ENCODE assay signal across 22 cellular contexts in genomic region chr7:99829520-99830160, GRCh38. TPM values are rescaled to one million over a fixed set of nuclear protein-coding genes. Genes with fewer than 3 reads are reported as not detected.
A peak's percentile ranks its signal among the peaks of the same experiment; 100 is the strongest.
DNase-seq lines count a peak whose midpoint lies in the region; ATAC-seq, FAIRE-seq and TF ChIP-seq lines count a peak whose summit lies in the region.
"Had no signal": no experiment of that assay in that cellular context is flagged by ENCODE, and none has a peak within 500 bp of the region (broad histone marks: within the 10 kb centered on the region; RNA-seq: fewer than 3 reads in every experiment).

No MANE protein-coding gene starts in this region.

- H3K27me3 Mint-ChIP-seq in CD4-positive, alpha-beta memory T cell = peaks cover 7 to 9% of the 10 kb centered on the region in 2 donors

- no peaks in the 10 kb centered on the region for H3K27me3 ChIP-seq in GM12878 (replicated peaks in 1 of 2; ENCODE audit: control insufficient read depth in 2 of 2, insufficient read depth in 2 of 2, low read length in 1 of 2)
- H3K27me3 ChIP-seq in stomach = no peaks in the 10 kb centered on the region
- H3K27me3 ChIP-seq in CD4-positive, alpha-beta memory T cell (ENCODE audit: insufficient read depth, low read length) = no peaks in the 10 kb centered on the region
- H3K27me3 ChIP-seq: adrenal gland, MG63, thyroid gland had no signal

- TF ChIP-seq RAD21 in GM12878 (IDR thresholded peaks at IDR 0.05; ENCODE audit: insufficient read depth, low read depth, low read length) = no peak

- intact Hi-C loops in GM12878 (cut with micrococcal nuclease; ENCODE audit: unreplicated experiment) = no loop called here
- intact Hi-C loops in left colon (cut with DNase I, micrococcal nuclease) = no loop called here
- intact Hi-C loops in stomach (cut with DNase I; ENCODE audit: low total_unique reads) = no loop called here
- intact Hi-C loops in CD4-positive, alpha-beta memory T cell (cut with micrococcal nuclease) = no loop called here

- no peak overlapping the region for H3K27ac ChIP-seq in GM12878 (ENCODE audit: control insufficient read depth, insufficient read depth)
- peak overlapping the region; percentile 59 to 82 (median 76) for H3K27ac ChIP-seq in stomach
- no peak overlapping the region for H3K27ac ChIP-seq in CD4-positive, alpha-beta memory T cell (ENCODE audit: low read depth, low read length)
- H3K27ac ChIP-seq: adrenal gland, thyroid gland had no signal

- no peak overlapping the region for H2AFZ ChIP-seq in GM12878 (ENCODE audit: control insufficient read depth, low read depth, low read length)

- BruUV-seq in GM12878 (replicated peaks; lab: Mats Ljungman, UMichigan) = no TSS peak

- no peaks in the 10 kb centered on the region for H3K4me1 Mint-ChIP-seq in CD4-positive, alpha-beta memory T cell
- H3K4me1 Mint-ChIP-seq: activated T-helper 17 cell treated with anti-CD3 and anti-CD28 coated beads, Interleukin-2, amount 50 U/mL, for 72 hours; naive thymus-derived CD4-positive, alpha-beta T cell; T-helper 17 cell had no signal

- H3K79me2 ChIP-seq in GM12878 (ENCODE audit: control insufficient read depth, insufficient read depth, low read length) = no peaks in the 10 kb centered on the region

- H3K9me3 Mint-ChIP-seq in CD4-positive, alpha-beta memory T cell = no peaks in the 10 kb centered on the region
- H3K9me3 Mint-ChIP-seq: activated T-helper 17 cell treated with anti-CD3 and anti-CD28 coated beads, Interleukin-2, amount 50 U/mL, for 72 hours; naive thymus-derived CD4-positive, alpha-beta T cell had no signal

- WGBS in GM12878 (ENCODE audit: insufficient coverage, insufficient replicate concordance, low lambda C conversion rate, missing lambda C conversion rate) = 50% methylated on average over 1 of the region's 1 CpG
- 30 to 67% (median 38%) methylated on average over 1 of the region's 1 CpG for WGBS in stomach, 5 donors

- H3K4me3 ChIP-seq in GM12878 = no peak overlapping the region
- no peak overlapping the region for H3K4me3 ChIP-seq in stomach
- H3K4me3 ChIP-seq in CD4-positive, alpha-beta memory T cell (ENCODE audit: low read length in 2 of 2) = no peak overlapping the region
- H3K4me3 ChIP-seq: adrenal gland, HAP-1, MG63, thyroid gland had no signal

- in situ Hi-C loops in GM12878 (cut with MboI) = no loop called here

- no peaks in the 10 kb centered on the region for H3K9me3 ChIP-seq in GM12878 (replicated peaks; ENCODE audit: control insufficient read depth, insufficient read depth, low read length)
- H3K9me3 ChIP-seq in stomach = no peaks in the 10 kb centered on the region
- no peaks in the 10 kb centered on the region for H3K9me3 ChIP-seq in CD4-positive, alpha-beta memory T cell (ENCODE audit: control insufficient read depth in 1 of 2, low read length in 2 of 2)
- H3K9me3 ChIP-seq: adrenal gland, BE2C, HAP-1, MG63, thyroid gland had no signal

- H3K36me3 Mint-ChIP-seq in CD4-positive, alpha-beta memory T cell = no peaks in the 10 kb centered on the region
- H3K36me3 Mint-ChIP-seq: naive thymus-derived CD4-positive, alpha-beta T cell had no signal

- TF ChIP-seq POLR2A in GM12878 (IDR thresholded peaks at IDR 0.05; ENCODE audit: low read depth, low read length) (no peak), stomach (IDR thresholded peaks at IDR 0.05) (no peak)

- H3K4me3 Mint-ChIP-seq in CD4-positive, alpha-beta memory T cell = no peak overlapping the region
- H3K4me3 Mint-ChIP-seq: activated T-helper 17 cell treated with anti-CD3 and anti-CD28 coated beads, Interleukin-2, amount 50 U/mL, for 72 hours; naive thymus-derived CD4-positive, alpha-beta T cell; T-helper 17 cell had no signal

- no peak for FAIRE-seq in GM12878 (lab: Jason Lieb, UNC)

- RAD21 ChIA-PET in GM12878 (lab: Charles Lee; ENCODE audit: unreplicated experiment) = no interaction called here

- no peak overlapping the region for H3K9ac ChIP-seq in GM12878 (ENCODE audit: control insufficient read depth, insufficient read depth, low read length)

- POLR2A ChIA-PET in GM12878 (lab: Charles Lee) = interaction anchor here (1.6 kb wide), 1 partner anchor 10 kb away, joined by 4 read pairs; no protein-coding TSS in a partner anchor
- POLR2A ChIA-PET in CD4-positive, alpha-beta memory T cell (lab: Charles Lee; ENCODE audit: partially characterized antibody) = no interaction called here

- H3K36me3 ChIP-seq in GM12878 (ENCODE audit: control insufficient read depth in 2 of 2, insufficient read depth in 2 of 2, low read length in 1 of 2) (no peaks in the 10 kb centered on the region), stomach (no peaks in the 10 kb centered on the region)
- H3K36me3 ChIP-seq in CD4-positive, alpha-beta memory T cell (ENCODE audit: insufficient read depth, low read length) = no peaks in the 10 kb centered on the region
- H3K36me3 ChIP-seq: adrenal gland, BE2C, HAP-1, MG63, thyroid gland had no signal

- H4K20me1 ChIP-seq in GM12878 (ENCODE audit: control insufficient read depth, insufficient read depth) = no peaks in the 10 kb centered on the region

- no peak for TF ChIP-seq CTCF in GM12878 (IDR thresholded peaks at IDR 0.05 in 2 of 3, conservative IDR thresholded peaks at IDR 0.05 in 1 of 3; ENCODE audit: control insufficient read depth in 2 of 3, extremely low read depth in 1 of 3, insufficient read depth in 1 of 3, low read depth in 3 of 3, low read length in 3 of 3)
- no peak for TF ChIP-seq CTCF in stomach (IDR thresholded peaks at IDR 0.05)

- no peak overlapping the region for H3K27ac Mint-ChIP-seq in CD4-positive, alpha-beta memory T cell
- H3K27ac Mint-ChIP-seq: activated T-helper 17 cell treated with anti-CD3 and anti-CD28 coated beads, Interleukin-2, amount 50 U/mL, for 72 hours; naive thymus-derived CD4-positive, alpha-beta T cell; T-helper 17 cell had no signal

- H3K4me2 ChIP-seq in GM12878 (ENCODE audit: control insufficient read depth, insufficient read depth) = no peak overlapping the region

- CTCF ChIA-PET in GM12878 (lab: Yijun Ruan, JAX) = no interaction called here
- CTCF ChIA-PET in CD4-positive, alpha-beta memory T cell (lab: Charles Lee; ENCODE audit: partially characterized antibody) = no interaction called here

- ATAC-seq in GM19395 (IDR thresholded peaks at IDR 0.05; ENCODE audit: unreplicated experiment) = peak; percentile 54
- no peak for ATAC-seq in GM12878
- peak; percentile 74 for ATAC-seq in left colon
- ATAC-seq in HG03159 (IDR thresholded peaks at IDR 0.05; ENCODE audit: unreplicated experiment) = no peak
- ATAC-seq: activated T-helper 17 cell treated with anti-CD3 and anti-CD28 coated beads, Interleukin-2, amount 50 U/mL, for 72 hours; naive thymus-derived CD4-positive, alpha-beta T cell; T-helper 17 cell had no signal

- H3K4me1 ChIP-seq in GM12878 (ENCODE audit: control insufficient read depth, insufficient read depth, low read length) = no peaks in the 10 kb centered on the region
- H3K4me1 ChIP-seq in stomach = peaks cover 15 to 46% (median 35%) of the 10 kb centered on the region in 4 donors
- H3K4me1 ChIP-seq in CD4-positive, alpha-beta memory T cell (ENCODE audit: insufficient read depth, low read length) = no peaks in the 10 kb centered on the region
- H3K4me1 ChIP-seq: BE2C, HAP-1, thyroid gland had no signal

- no peak for TF ChIP-seq EP300 in GM12878 (IDR thresholded peaks at IDR 0.05; ENCODE audit: borderline replicate concordance in 1 of 2, control insufficient read depth in 1 of 2, low read depth in 2 of 2, low read length in 2 of 2)
- no peak for TF ChIP-seq EP300 in stomach (IDR thresholded peaks at IDR 0.05)

- SMC1A ChIA-PET in GM12878 (lab: Charles Lee; ENCODE audit: uncharacterized antibody, unreplicated experiment) = interaction anchor here (0.5 to 1.9 kb wide), 3 partner anchors 8 to 111 kb away, joined by 3 to 5 read pairs (median 4); no protein-coding TSS in a partner anchor

- DNase-seq in GM12878 (ENCODE audit: low read depth, low spot score) (peak; percentile 23), left colon (no peak), stomach (no peak), DMS 273 treated with DMSO at 0.1 percent for 48 hours (lab: John Stamatoyannopoulos, UW) (no peak)
- no peak for DNase-seq in activated CD4-positive, alpha-beta T cell treated with anti-CD3 and anti-CD28 coated beads for 1 hour
- no peak for DNase-seq in CD4-positive, alpha-beta memory T cell
- DNase-seq: activated CD4-positive, CD25-positive, alpha-beta regulatory T cell; adrenal gland; BE2C; caudate nucleus; MG63; naive thymus-derived CD4-positive, alpha-beta T cell; NCI-H187 treated with DMSO at 0.1 percent for 48 hours; NCI-H510A treated with DMSO at 0.1 percent for 48 hours; SHP77; T-helper 17 cell; thyroid gland had no signal

RNA-seq across cellular contexts. Expression of gene CYP3A43, which starts 1.8 kb away (rescaled TPM):
- 0.44 TPM in 1 of 2 replicates, not detected in the other for total RNA-seq in GM12878 (2013; cell fraction: nucleolus; rRNA removed)
- total RNA-seq in GM12878 (2014; rRNA removed) (not detected in 2 replicates), GM12878 (2014; rRNA removed; fragmentation: Illumina TruSeq; extraction: Trizol) (not detected in 2 replicates), GM12878 (2021) (not detected in 2 replicates), left colon (not detected), stomach (not detected)
- polyA plus RNA-seq in GM12878 (2011; ENCODE audit: low read depth) = not detected
- polyA plus RNA-seq in GM12878 (2011; rRNA removed) (0.14 TPM in 1 of 2 replicates, not detected in the other), GM12878 (2014; fragmentation: Illumina TruSeq; extraction: Trizol) (0.19 TPM in 1 of 2 replicates, not detected in the other), GM12878 (2014; fragmentation: Nextera tagmentation; extraction: Ambion mirVana) (not detected), GM12878 (2014; rRNA removed) (not detected in 2 replicates), GM12878 (2016; fragmentation: Nextera tagmentation; extraction: Ambion mirVana) (not detected), stomach (not detected)
- polyA plus RNA-seq in GM12878 (2011; cell fraction: cytosol; rRNA removed) = not detected in 2 replicates
- 0.06 and 0.13 TPM in 2 replicates for polyA plus RNA-seq in GM12878 (2011; cell fraction: nucleus; rRNA removed)
- not detected in 2 replicates for polyA plus RNA-seq in GM12878 (2012)
- polyA minus RNA-seq in GM12878 (2011; rRNA and poly(A)+ RNA removed) = not detected in 2 replicates
- polyA minus RNA-seq in GM12878 (2011; cell fraction: cytosol; rRNA and poly(A)+ RNA removed) = not detected in 2 replicates
- not detected in 2 replicates for polyA minus RNA-seq in GM12878 (2011; cell fraction: nucleus; rRNA and poly(A)+ RNA removed)
- total RNA-seq in CD4-positive, alpha-beta memory T cell = not detected
- not detected for polyA plus RNA-seq in CD4-positive, alpha-beta memory T cell
- total RNA-seq: adrenal gland, lower leg skin, T-helper 17 cell, thyroid gland had no signal
- polyA plus RNA-seq: adrenal gland; naive thymus-derived CD4-positive, alpha-beta T cell had no signal

RNA-seq across cellular contexts. Expression of gene CYP3A4, which starts 45.7 kb away (rescaled TPM):
- not detected in 2 replicates for total RNA-seq in GM12878 (2013; cell fraction: nucleolus; rRNA removed)
- total RNA-seq in GM12878 (2014; rRNA removed) (not detected in 2 replicates), GM12878 (2014; rRNA removed; fragmentation: Illumina TruSeq; extraction: Trizol) (not detected in 2 replicates), GM12878 (2021) (0.11 and 0.21 TPM in 2 replicates), left colon (10 to 100 TPM in 1 of 2 donors, 1 to 10 TPM in 1; 4.9 to 12.9 TPM), stomach (10 to 100 TPM in 1 of 5 donors, 1 to 10 TPM in 1, not detected in 3; 1.7 to 23.5 TPM)
- polyA plus RNA-seq in GM12878 (2011; ENCODE audit: low read depth) = not detected
- polyA plus RNA-seq in GM12878 (2011; rRNA removed) (0.03 and 0.04 TPM in 2 replicates), GM12878 (2014; fragmentation: Illumina TruSeq; extraction: Trizol) (not detected in 2 replicates), GM12878 (2014; fragmentation: Nextera tagmentation; extraction: Ambion mirVana) (under 1 TPM in 1 of 2 experiments, not detected in 1; 0.02 TPM), GM12878 (2014; rRNA removed) (0.09 TPM in 1 of 2 replicates, not detected in the other), GM12878 (2016; fragmentation: Nextera tagmentation; extraction: Ambion mirVana) (not detected), stomach (under 1 TPM in 1 of 3 donors, not detected in 2; 0.31 TPM)
- not detected in 2 replicates for polyA plus RNA-seq in GM12878 (2011; cell fraction: cytosol; rRNA removed)
- not detected in 2 replicates for polyA plus RNA-seq in GM12878 (2011; cell fraction: nucleus; rRNA removed)
- not detected in 2 replicates for polyA plus RNA-seq in GM12878 (2012)
- 0.10 TPM in 1 of 2 replicates, not detected in the other for polyA minus RNA-seq in GM12878 (2011; rRNA and poly(A)+ RNA removed)
- polyA minus RNA-seq in GM12878 (2011; cell fraction: cytosol; rRNA and poly(A)+ RNA removed) = not detected in 2 replicates
- not detected in 2 replicates for polyA minus RNA-seq in GM12878 (2011; cell fraction: nucleus; rRNA and poly(A)+ RNA removed)
- total RNA-seq in CD4-positive, alpha-beta memory T cell = not detected
- not detected for polyA plus RNA-seq in CD4-positive, alpha-beta memory T cell
- total RNA-seq: activated T-helper 17 cell treated with anti-CD3 and anti-CD28 coated beads, Interleukin-2, amount 50 U/mL, for 72 hours; naive thymus-derived CD4-positive, alpha-beta T cell; T-helper 17 cell; thyroid gland had no signal
- polyA plus RNA-seq: naive thymus-derived CD4-positive, alpha-beta T cell had no signal

RNA-seq across cellular contexts. Expression of gene OR2AE1, which starts 47.2 kb away (rescaled TPM):
- total RNA-seq in GM12878 (2013; cell fraction: nucleolus; rRNA removed) = 0.54 and 1.2 TPM in 2 replicates
- total RNA-seq in GM12878 (2014; rRNA removed) = 0.22 and 0.34 TPM in 2 replicates
- total RNA-seq in GM12878 (2014; rRNA removed; fragmentation: Illumina TruSeq; extraction: Trizol) = not detected in 2 replicates
- 0.21 TPM in 1 of 2 replicates, not detected in the other for total RNA-seq in GM12878 (2021)
- polyA plus RNA-seq in GM12878 (2011; ENCODE audit: low read depth) = not detected
- polyA plus RNA-seq in GM12878 (2011; rRNA removed) = 0.05 TPM in 1 of 2 replicates, not detected in the other
- polyA plus RNA-seq in GM12878 (2011; cell fraction: cytosol; rRNA removed) = not detected in 2 replicates
- polyA plus RNA-seq in GM12878 (2011; cell fraction: nucleus; rRNA removed) = 0.13 TPM in 1 of 2 replicates, not detected in the other
- 0.18 TPM in 1 of 2 replicates, not detected in the other for polyA plus RNA-seq in GM12878 (2012)
- polyA plus RNA-seq in GM12878 (2014; fragmentation: Illumina TruSeq; extraction: Trizol) = 0.12 and 0.62 TPM in 2 replicates
- not detected for polyA plus RNA-seq in GM12878 (2014; fragmentation: Nextera tagmentation; extraction: Ambion mirVana)
- not detected in 2 replicates for polyA plus RNA-seq in GM12878 (2014; rRNA removed)
- polyA plus RNA-seq in GM12878 (2016; fragmentation: Nextera tagmentation; extraction: Ambion mirVana) = under 1 TPM; 0.15 to 0.26 TPM
- polyA minus RNA-seq in GM12878 (2011; rRNA and poly(A)+ RNA removed) = 1.7 and 2.3 TPM in 2 replicates
- polyA minus RNA-seq in GM12878 (2011; cell fraction: cytosol; rRNA and poly(A)+ RNA removed) = not detected in 2 replicates
- 0.57 and 0.73 TPM in 2 replicates for polyA minus RNA-seq in GM12878 (2011; cell fraction: nucleus; rRNA and poly(A)+ RNA removed)
- total RNA-seq in left colon = not detected
- total RNA-seq in stomach = 1 to 10 TPM in 1 of 5 donors, not detected in 4; 1.1 TPM
- not detected for polyA plus RNA-seq in stomach
- not detected for total RNA-seq in CD4-positive, alpha-beta memory T cell
- not detected for polyA plus RNA-seq in CD4-positive, alpha-beta memory T cell
- total RNA-seq: T-helper 17 cell had no signal
- polyA plus RNA-seq: adrenal gland; naive thymus-derived CD4-positive, alpha-beta T cell had no signal

Comparison
In these comparisons a context has a peak if more than half of its experiments do, and no peak if none do; other contexts are left out.
1. ATAC-seq: peak in GM19395 (single experiment) and left colon (single experiment); none in GM12878 (single experiment) and HG03159 (single experiment).
2. H3K27ac ChIP-seq: peak in stomach (5 of 5); none in GM12878 (single experiment) and CD4-positive, alpha-beta memory T cell (single experiment).